8 cellular contexts compared by ENCODE assay signal in the genomic region with DNA sequence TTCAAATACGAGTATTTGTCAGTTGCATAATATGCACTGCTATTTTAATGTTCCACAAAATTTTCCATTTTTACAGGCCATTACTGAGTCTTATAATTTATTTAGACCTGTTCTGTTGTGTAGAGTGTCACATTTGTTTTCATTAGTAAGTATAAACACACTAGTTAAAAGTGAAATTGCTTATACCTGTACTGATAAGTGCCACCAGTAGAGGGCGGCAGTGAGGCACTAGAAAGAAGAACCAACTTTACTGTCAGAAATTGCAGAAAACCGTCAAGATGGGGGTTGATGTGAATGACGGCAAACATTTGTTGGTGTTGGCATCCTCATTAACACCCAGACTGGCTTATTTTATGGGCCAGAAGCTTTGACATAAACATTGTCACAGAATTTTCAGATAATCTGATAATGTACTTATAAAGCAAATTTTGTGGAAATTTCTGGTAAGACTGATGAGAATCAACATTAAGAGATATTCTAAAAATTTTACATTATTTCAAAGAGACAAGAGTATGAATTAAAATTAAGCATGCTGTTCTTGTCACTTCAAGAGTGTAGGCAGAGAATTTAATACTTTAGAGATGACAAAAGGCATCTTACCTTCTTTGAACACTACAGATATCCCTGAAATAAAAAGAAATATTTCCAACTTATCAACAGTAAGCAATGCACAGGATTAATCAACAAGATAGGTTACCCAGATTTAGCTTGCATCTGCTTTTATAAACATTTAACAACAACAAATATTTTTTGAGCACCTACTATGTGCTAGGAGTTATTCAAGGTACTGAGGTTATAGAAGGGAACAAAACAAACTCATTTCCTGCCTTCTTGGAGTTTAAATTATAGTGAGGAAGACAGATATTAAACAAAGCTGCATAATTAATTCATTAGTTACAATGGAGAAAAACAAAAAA. TPM values are rescaled to one million over a fixed set of nuclear protein-coding genes. Genes with fewer than 3 reads are reported as not detected.
DNase-seq lines count a peak whose midpoint lies in the region; ATAC-seq and TF ChIP-seq lines count a peak whose summit lies in the region.

No MANE protein-coding gene starts in this region.

- no peaks in the 10 kb centered on the region for H3K9me3 Mint-ChIP-seq in activated T-helper 17 cell treated with anti-CD3 and anti-CD28 coated beads, Interleukin-2, amount 50 U/mL, for 72 hours

- H3K23ac ChIP-seq in trophoblast cell (ENCODE audit: low read length): no peak overlapping the region

- H3K4me3 ChIP-seq in trophoblast cell (ENCODE audit: low read depth, low read length) (no peak overlapping the region), transverse colon (no peak overlapping the region)

- ATAC-seq in activated T-helper 17 cell treated with anti-CD3 and anti-CD28 coated beads, Interleukin-2, amount 50 U/mL, for 72 hours (replicated peaks): peak; percentile 37

- WGBS in trophoblast cell (ENCODE audit: extremely low coverage, insufficient coverage, insufficient read length): no CpG with 5 or more reads among the region's 4 CpGs
- 26 to 32% methylated on average over 4 of the region's 4 CpGs for WGBS in transverse colon (ENCODE audit: low coverage in 1 of 2), 2 donors

- H3K27me3 Mint-ChIP-seq in activated T-helper 17 cell treated with anti-CD3 and anti-CD28 coated beads, Interleukin-2, amount 50 U/mL, for 72 hours: no peaks in the 10 kb centered on the region

- no peak overlapping the region for H2BK5ac ChIP-seq in trophoblast cell (ENCODE audit: low read depth, low read length, poor library complexity)

- H3K4me1 Mint-ChIP-seq in activated T-helper 17 cell treated with anti-CD3 and anti-CD28 coated beads, Interleukin-2, amount 50 U/mL, for 72 hours: peaks cover 20% of the 10 kb centered on the region

- H3K27me3 ChIP-seq in trophoblast cell (ENCODE audit: insufficient read depth, low read length) (no peaks in the 10 kb centered on the region), transverse colon (no peaks in the 10 kb centered on the region)

- no peaks in the 10 kb centered on the region for H3K9me3 ChIP-seq in trophoblast cell (ENCODE audit: insufficient read depth, low read depth, low read length)
- no peaks in the 10 kb centered on the region for H3K9me3 ChIP-seq in transverse colon

- no peak overlapping the region for H3K14ac ChIP-seq in trophoblast cell (ENCODE audit: low read length)

- H2BK12ac ChIP-seq in trophoblast cell (ENCODE audit: low read length): no peak overlapping the region

- no peaks in the 10 kb centered on the region for H3K79me1 ChIP-seq in trophoblast cell (ENCODE audit: low read length)

- H3K4me2 ChIP-seq in trophoblast cell (ENCODE audit: low read length): no peak overlapping the region

- H3K36me3 Mint-ChIP-seq in activated T-helper 17 cell treated with anti-CD3 and anti-CD28 coated beads, Interleukin-2, amount 50 U/mL, for 72 hours (ENCODE audit: low read depth): peaks cover 29% of the 10 kb centered on the region

- intact Hi-C loops in transverse colon (cut with DNase I; ENCODE audit: low total_unique reads): no loop called here

- H3K4me3 Mint-ChIP-seq in activated T-helper 17 cell treated with anti-CD3 and anti-CD28 coated beads, Interleukin-2, amount 50 U/mL, for 72 hours: peak overlapping the region; percentile 46

- no peak overlapping the region for H3K27ac Mint-ChIP-seq in activated T-helper 17 cell treated with anti-CD3 and anti-CD28 coated beads, Interleukin-2, amount 50 U/mL, for 72 hours

- H2BK120ac ChIP-seq in trophoblast cell (ENCODE audit: insufficient read depth, low read length, poor library complexity): no peak overlapping the region

- no peak for TF ChIP-seq POLR2A in transverse colon (IDR thresholded peaks at IDR 0.05)

- no peak overlapping the region for H2AK5ac ChIP-seq in trophoblast cell (ENCODE audit: low read length)

- H3K18ac ChIP-seq in trophoblast cell (ENCODE audit: low read length): no peak overlapping the region

- peak; percentile 74 to 87 (median 84) for TF ChIP-seq CTCF in transverse colon (IDR thresholded peaks at IDR 0.05)

- in situ Hi-C loops in Caki2 (cut with HindIII; ENCODE audit: low pct_unique_long_range_greater_than_20kb, low sequenced_read_pairs): no loop called here
- in situ Hi-C loops in transverse colon (cut with MboI; ENCODE audit: low pct_ligation_motif_present in 1 of 4, low pct_unique_long_range_greater_than_20kb in 1 of 4, low sequenced_read_pairs in 3 of 4): loop anchor here in 2 of 4 donors (10.0 kb wide), 2 partner anchors 203 to 283 kb away; no protein-coding TSS in a partner anchor

- no peak overlapping the region for H3K4ac ChIP-seq in trophoblast cell (ENCODE audit: low read depth, low read length)

- no peak overlapping the region for H3K9ac ChIP-seq in trophoblast cell (ENCODE audit: low read length)

- DNase-seq in Caki2 (ENCODE audit: low read depth) (peak; percentile 22), HK-2 (ENCODE audit: unreplicated experiment) (peak; percentile 53), RPMI8226 (peak; percentile 66), foreskin melanocyte (peak; percentile 44), trophoblast cell (peak; percentile 51 to 91), transverse colon (peak; percentile 73), 8988T (no peak)

- H3K36me3 ChIP-seq in trophoblast cell (ENCODE audit: control insufficient read depth in 1 of 2, insufficient read depth in 2 of 2, low read length in 2 of 2) (no peaks in the 10 kb centered on the region), transverse colon (peaks cover 0 to 5% (median 0%) of the 10 kb centered on the region in 4 donors)

- no peak overlapping the region for H4K91ac ChIP-seq in trophoblast cell (ENCODE audit: low read depth, low read length)

- H3K27ac ChIP-seq in trophoblast cell (ENCODE audit: low read depth, low read length) (no peak overlapping the region), transverse colon (no peak overlapping the region)

- H4K8ac ChIP-seq in trophoblast cell (ENCODE audit: low read depth, low read length): no peak overlapping the region

- H2AFZ ChIP-seq in trophoblast cell (ENCODE audit: insufficient read depth, low read length, poor library complexity): no peak overlapping the region

- H3K4me1 ChIP-seq in trophoblast cell (ENCODE audit: control insufficient read depth in 1 of 2, insufficient read depth in 2 of 2, low read length in 2 of 2) (peaks cover 0 to 3% of the 10 kb centered on the region in 2 experiments), transverse colon (no peaks in the 10 kb centered on the region)

- no peaks in the 10 kb centered on the region for H3K79me2 ChIP-seq in trophoblast cell (ENCODE audit: control insufficient read depth, insufficient read depth, low read length, poor library complexity)

- TF ChIP-seq EP300 in transverse colon (IDR thresholded peaks at IDR 0.05; ENCODE audit: low read depth): no peak

- no peak overlapping the region for H4K12ac ChIP-seq in trophoblast cell (ENCODE audit: low read depth, low read length)

RNA-seq across cellular contexts. Expression of a gene that starts 24.9 kb away (rescaled TPM):
- 2.5 and 5.3 TPM in 2 replicates for total RNA-seq in Caki2 (2014; rRNA removed; shearing (Covaris generic); ENCODE audit: low replicate concordance)
- 10 to 100 TPM; 15.7 to 55.3 TPM for total RNA-seq in activated T-helper 17 cell treated with anti-CD3 and anti-CD28 coated beads, Interleukin-2, amount 50 U/mL, for 72 hours
- 0.18 and 0.27 TPM in 2 replicates for polyA plus RNA-seq in trophoblast cell (2013)
- total RNA-seq in transverse colon: 10 to 100 TPM; 15.5 to 45.1 (median 27.4) TPM

RNA-seq across cellular contexts. Expression of a gene that starts 36.3 kb away (rescaled TPM):
- 6.0 and 6.5 TPM in 2 replicates for total RNA-seq in Caki2 (2014; rRNA removed; shearing (Covaris generic); ENCODE audit: low replicate concordance)
- 100 to 1,000 TPM in 1 of 2 donors, 10 to 100 TPM in 1; 53.6 to 108 TPM for total RNA-seq in activated T-helper 17 cell treated with anti-CD3 and anti-CD28 coated beads, Interleukin-2, amount 50 U/mL, for 72 hours
- polyA plus RNA-seq in trophoblast cell (2013): 3.2 and 3.3 TPM in 2 replicates
- total RNA-seq in transverse colon: 1 to 10 TPM in 2 of 4 donors, under 1 TPM in 2; 0.37 to 5.9 (median 1.0) TPM
